ENCODE assay signal across 9 cellular contexts in the genomic region with DNA sequence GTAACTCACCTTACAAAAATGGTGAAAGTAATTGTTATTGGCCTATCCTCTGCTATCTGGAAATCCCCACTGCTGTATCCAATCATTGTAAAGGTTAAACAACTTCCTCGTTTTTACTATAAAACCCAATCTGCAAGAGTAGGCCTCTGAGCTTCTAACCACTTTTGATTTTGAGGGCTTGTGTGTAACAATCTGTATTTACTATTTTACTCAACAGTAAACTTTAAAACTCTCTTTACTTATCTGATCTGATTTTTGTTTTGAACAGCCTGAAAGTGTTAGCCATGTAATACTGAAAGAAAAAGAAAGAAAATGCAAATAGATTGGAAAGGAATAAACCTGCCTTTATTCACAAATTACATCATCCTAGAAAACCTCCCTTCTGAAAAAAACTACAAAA.
DNase-seq lines count a peak whose midpoint lies in the region; ATAC-seq and TF ChIP-seq lines count a peak whose summit lies in the region.
"Had no signal": no experiment of that assay in that cellular context is flagged by ENCODE, and none has a peak within 500 bp of the region (broad histone marks: within the 10 kb centered on the region; RNA-seq: fewer than 3 reads in every experiment).

No MANE protein-coding gene starts in this region.

- peaks cover 0 to 29% (median 10%) of the 10 kb centered on the region in 5 donors for H3K36me3 Mint-ChIP-seq in naive thymus-derived CD4-positive, alpha-beta T cell

- peak overlapping the region; percentile 28 to 88 (median 83) for H3K27ac Mint-ChIP-seq in naive thymus-derived CD4-positive, alpha-beta T cell

- ATAC-seq in activated CD4-positive, CD25-positive, alpha-beta regulatory T cell treated with anti-CD3 and anti-CD28 coated beads, Interleukin-2, amount 50 U/mL, for 24 hours = peak; percentile 94 to 97
- ATAC-seq in HG02610 (IDR thresholded peaks at IDR 0.05; ENCODE audit: unreplicated experiment) = peak; percentile 95
- ATAC-seq in naive thymus-derived CD4-positive, alpha-beta T cell = peak; percentile 89
- ATAC-seq: A549 had no signal

- TF ChIP-seq CTCF in Loucy (conservative IDR thresholded peaks at IDR 0.05; ENCODE audit: low read length) = no peak

- POLR2A ChIA-PET in naive thymus-derived CD4-positive, alpha-beta T cell (lab: Charles Lee) = no interaction called here

- peak overlapping the region; percentile 9 for H3K4me3 ChIP-seq in Loucy (ENCODE audit: low read length, poor library complexity, severe bottlenecking)
- no peak overlapping the region for H3K4me3 ChIP-seq in naive thymus-derived CD4-positive, alpha-beta T cell (ENCODE audit: low read length)
- H3K4me3 ChIP-seq: A549 had no signal

- H3F3A ChIP-seq in Loucy (ENCODE audit: low read depth) = no peaks in the 10 kb centered on the region

- peaks cover 0 to 10% (median 0%) of the 10 kb centered on the region in 11 donors for H3K9me3 Mint-ChIP-seq in naive thymus-derived CD4-positive, alpha-beta T cell

- peak overlapping the region; percentile 30 for H3K27ac ChIP-seq in naive thymus-derived CD4-positive, alpha-beta T cell (ENCODE audit: low read depth, low read length)
- H3K27ac ChIP-seq: A549 had no signal

- no peak overlapping the region for H3K9ac ChIP-seq in Loucy (ENCODE audit: low read depth, low read length, poor library complexity, severe bottlenecking)

- H3K9me2 ChIP-seq in Loucy (replicated peaks; ENCODE audit: low read depth, low read length) = no peaks in the 10 kb centered on the region

- H3K4me1 ChIP-seq in Loucy (ENCODE audit: insufficient read depth, low read length, poor library complexity, severe bottlenecking) = peaks cover 13% of the 10 kb centered on the region
- peaks cover 0 to 4% of the 10 kb centered on the region in 2 donors for H3K4me1 ChIP-seq in naive thymus-derived CD4-positive, alpha-beta T cell (ENCODE audit: control insufficient read depth in 2 of 2, insufficient read depth in 2 of 2, low read length in 2 of 2)
- H3K4me1 ChIP-seq: A549 had no signal

- H3K36me3 ChIP-seq in Loucy (ENCODE audit: insufficient read depth, low read length) = no peaks in the 10 kb centered on the region
- H3K36me3 ChIP-seq in naive thymus-derived CD4-positive, alpha-beta T cell (ENCODE audit: control insufficient read depth in 2 of 3, insufficient read depth in 3 of 3, low read length in 3 of 3) = no peaks in the 10 kb centered on the region

- H2AFZ ChIP-seq in Loucy (ENCODE audit: low read length) = no peak overlapping the region

- H3K9me3 ChIP-seq in Loucy (ENCODE audit: insufficient read depth, low read depth, low read length) = no peaks in the 10 kb centered on the region
- no peaks in the 10 kb centered on the region for H3K9me3 ChIP-seq in naive thymus-derived CD4-positive, alpha-beta T cell (ENCODE audit: control insufficient read depth in 2 of 3, low read length in 3 of 3)
- H3K9me3 ChIP-seq: A549 had no signal

- peaks cover 50% of the 10 kb centered on the region for H4K20me1 ChIP-seq in Loucy (ENCODE audit: insufficient read depth, low read length, poor library complexity, severe bottlenecking)

- H3K4me3 Mint-ChIP-seq in naive thymus-derived CD4-positive, alpha-beta T cell = peak overlapping the region; percentile 0 to 70 (median 58)

- CTCF ChIA-PET in naive thymus-derived CD4-positive, alpha-beta T cell (lab: Charles Lee) = no interaction called here

- no peaks in the 10 kb centered on the region for H3K79me2 ChIP-seq in Loucy (ENCODE audit: insufficient read depth, low read length)

- peaks cover 59% of the 10 kb centered on the region for H3K27me3 ChIP-seq in Loucy (ENCODE audit: insufficient read depth, low read length, poor library complexity, severe bottlenecking)
- no peaks in the 10 kb centered on the region for H3K27me3 ChIP-seq in naive thymus-derived CD4-positive, alpha-beta T cell (ENCODE audit: control insufficient read depth in 2 of 2, insufficient read depth in 2 of 2, low read length in 2 of 2)

- H3K4me1 Mint-ChIP-seq in naive thymus-derived CD4-positive, alpha-beta T cell = peaks cover 15 to 47% (median 35%) of the 10 kb centered on the region in 7 donors

- peak overlapping the region; percentile 52 for H3K4me2 ChIP-seq in Loucy (ENCODE audit: low read depth, low read length, poor library complexity, severe bottlenecking)
- H3K4me2 ChIP-seq: A549 had no signal

- intact Hi-C loops in naive thymus-derived CD4-positive, alpha-beta T cell (cut with micrococcal nuclease) = loop anchor here in 1 of 2 donors (1.0 kb wide), 2 partner anchors 8 to 63 kb away; a partner anchor contains a TSS

- no peak for DNase-seq in activated CD4-positive, CD25-positive, alpha-beta regulatory T cell (lab: John Stamatoyannopoulos, UW)
- DNase-seq in naive thymus-derived CD4-positive, alpha-beta T cell = peak in 7 of 9 donors; percentile 8 to 43 (median 20)
- DNase-seq in cerebellar cortex (ENCODE audit: low spot score) (no peak), NCI-H82 treated with DMSO at 0.1 percent for 48 hours (lab: John Stamatoyannopoulos, UW; ENCODE audit: unreplicated experiment) (no peak), dermis blood vessel endothelial cell (no peak)

- H3K27me3 Mint-ChIP-seq in naive thymus-derived CD4-positive, alpha-beta T cell = no peaks in the 10 kb centered on the region

Comparison
In these comparisons a context has a peak if more than half of its experiments do, and no peak if none do; other contexts are left out.
1. DNase-seq: peak in naive thymus-derived CD4-positive, alpha-beta T cell (7 of 9); none in activated CD4-positive, CD25-positive, alpha-beta regulatory T cell (0 of 4), cerebellar cortex (single experiment), NCI-H82 treated with DMSO at 0.1 percent for 48 hours (single experiment) and dermis blood vessel endothelial cell (single experiment).
2. Peak in every context shown above with its lines, with median percentiles within 50 percentile points of each other: ATAC-seq.